ENCODE assay signal across 8 cellular contexts in genomic region chr1:205438213-205439158, GRCh38. TPM values are rescaled to one million over a fixed set of nuclear protein-coding genes. Genes with fewer than 3 reads are reported as not detected.
DNase-seq lines count a peak whose midpoint lies in the region; ATAC-seq, FAIRE-seq and TF ChIP-seq lines count a peak whose summit lies in the region.

No MANE protein-coding gene starts in this region.

- TF ChIP-seq POLR2A in A549 (IDR thresholded peaks at IDR 0.05; ENCODE audit: low read length): no peak

- FAIRE-seq in A549 (lab: Jason Lieb, UNC): no peak

- WGBS in A549 (ENCODE audit: missing lambda C conversion rate): 50% methylated on average over 13 of the region's 13 CpGs
- 48 to 56% methylated on average over 13 of the region's 13 CpGs for WGBS in lung, 2 donors

- no peak overlapping the region for H3K4me3 Mint-ChIP-seq in activated T-cell treated with anti-CD3 and anti-CD28 coated beads, Interleukin-2, amount 50 U/mL, for 72 hours

- no peaks in the 10 kb centered on the region for H3K27me3 Mint-ChIP-seq in activated T-cell treated with anti-CD3 and anti-CD28 coated beads, Interleukin-2, amount 50 U/mL, for 72 hours (ENCODE audit: low read depth)

- peaks cover 16% of the 10 kb centered on the region for H3K4me1 ChIP-seq in A549
- peaks cover 0 to 22% of the 10 kb centered on the region in 2 donors for H3K4me1 ChIP-seq in lung (ENCODE audit: control insufficient read depth in 2 of 2, insufficient read depth in 2 of 2, low read length in 2 of 2)

- no peak for TF ChIP-seq RAD21 in A549 (conservative IDR thresholded peaks at IDR 0.05 in 1 of 2, IDR thresholded peaks at IDR 0.05 in 1 of 2)

- peak; percentile 22; the same call in 2 of the 3 replicates for TF ChIP-seq CTCF in A549 (IDR thresholded peaks at IDR 0.05)
- TF ChIP-seq CTCF in lung (IDR thresholded peaks at IDR 0.05; ENCODE audit: control extremely low read depth, extremely low read depth): peak; percentile 22

- peak; percentile 71 to 90; a peak in 5 of 6 replicates for ATAC-seq in A549
- ATAC-seq in lung (ENCODE audit: insufficient read depth, low FRiP score): no peak
- ATAC-seq in activated T-cell treated with anti-CD3 and anti-CD28 coated beads, Interleukin-2, amount 50 U/mL, for 72 hours (replicated peaks in 1 of 2): no peak
- no peak for ATAC-seq in HG03378 (IDR thresholded peaks at IDR 0.05; ENCODE audit: unreplicated experiment)
- ATAC-seq in HG03442 (IDR thresholded peaks at IDR 0.05; ENCODE audit: unreplicated experiment): no peak

- no peak overlapping the region for H3K27ac Mint-ChIP-seq in activated T-cell treated with anti-CD3 and anti-CD28 coated beads, Interleukin-2, amount 50 U/mL, for 72 hours

- CTCF ChIA-PET in A549 (lab: Yijun Ruan, JAX): interaction anchor here (0.6 to 12.8 kb wide), 15 partner anchors 8 to 88 kb away, joined by 3 to 146 read pairs (median 9); partner anchors contain the start of gene BLACAT1

- H3K4me3 ChIP-seq in A549: no peak overlapping the region
- no peak overlapping the region for H3K4me3 ChIP-seq in lung

- no peaks in the 10 kb centered on the region for H3K27me3 ChIP-seq in lung (ENCODE audit: control insufficient read depth, insufficient read depth)

- H3K4me2 ChIP-seq in A549: peak overlapping the region; percentile 26; the same call in 1 of the 3 replicates

- peak; percentile 60 to 83 for DNase-seq in A549 (ENCODE audit: low read depth in 1 of 2, low spot score in 1 of 2)
- DNase-seq in GOT3 (lab: John Stamatoyannopoulos, UW): peak; percentile 20
- DNase-seq in NCI-H82 (lab: John Stamatoyannopoulos, UW): peak; percentile 87
- peak; percentile 71 for DNase-seq in dedifferentiated amniotic fluid mesenchymal stem cell (ENCODE audit: extremely low spot score)
- DNase-seq in lung (ENCODE audit: low spot score): peak; percentile 83
- DNase-seq in activated T-cell treated with anti-CD3 and anti-CD28 coated beads, Interleukin-2, amount 50 U/mL, for 72 hours: no peak

- H3K36me3 ChIP-seq in lung (ENCODE audit: control insufficient read depth in 2 of 2, insufficient read depth in 2 of 2, low read length in 2 of 2): no peaks in the 10 kb centered on the region

- POLR2A ChIA-PET in A549 (lab: Yijun Ruan, JAX): interaction anchor here (1.0 kb wide), 2 partner anchors 12 to 55 kb away, joined by 3 read pairs; no protein-coding TSS in a partner anchor

- H3K36me3 Mint-ChIP-seq in activated T-cell treated with anti-CD3 and anti-CD28 coated beads, Interleukin-2, amount 50 U/mL, for 72 hours (ENCODE audit: insufficient read depth in 2 of 2): no peaks in the 10 kb centered on the region

- no peak overlapping the region for H3K27ac ChIP-seq in A549
- no peak overlapping the region for H3K27ac ChIP-seq in lung (ENCODE audit: low read depth in 1 of 2, low read length in 1 of 2)

- H3K9me3 ChIP-seq in A549: no peaks in the 10 kb centered on the region
- H3K9me3 ChIP-seq in lung (ENCODE audit: control insufficient read depth in 2 of 2, insufficient read depth in 1 of 2, low read length in 1 of 2): no peaks in the 10 kb centered on the region

- H3K9me3 Mint-ChIP-seq in activated T-cell treated with anti-CD3 and anti-CD28 coated beads, Interleukin-2, amount 50 U/mL, for 72 hours: no peaks in the 10 kb centered on the region

- peaks cover 23% of the 10 kb centered on the region for H3K4me1 Mint-ChIP-seq in activated T-cell treated with anti-CD3 and anti-CD28 coated beads, Interleukin-2, amount 50 U/mL, for 72 hours (ENCODE audit: low read depth)

- no peak for TF ChIP-seq EP300 in A549 (IDR thresholded peaks at IDR 0.05)

TF ChIP-seq in A549, 52 proteins besides CTCF, POLR2A, EP300 and RAD21:
- no peak for TF ChIP-seq CBX8 (IDR thresholded peaks at IDR 0.05)
- TF ChIP-seq ZFP36 (IDR thresholded peaks at IDR 0.05; ENCODE audit: borderline replicate concordance, partially characterized antibody): no peak

RNA-seq across cellular contexts. Expression of gene LEMD1, which starts 16.6 kb away (rescaled TPM):
- polyA plus RNA-seq in A549 (2011; rRNA removed) (0.14 and 0.36 TPM in 2 replicates), A549 (2017; fragmentation: RNase III; extraction: RNeasy Plus Mini Kit Qiagen cat#74134 plus additional on column Dnase treatment) (0.18 to 0.26 TPM in 2 of 3 replicates, not detected in the other), lung (1 to 10 TPM in 1 of 2 donors, under 1 TPM in 1; 0.72 to 1.2 TPM)
- polyA plus RNA-seq in A549 (2012; cell fraction: cytosol; rRNA removed): not detected in 2 replicates
- not detected in 2 replicates for polyA plus RNA-seq in A549 (2012; cell fraction: nucleus; rRNA removed)
- polyA minus RNA-seq in A549 (2011; rRNA and poly(A)+ RNA removed): not detected in 2 replicates
- total RNA-seq in lung: 1 to 10 TPM; 1.0 to 1.5 TPM
- total RNA-seq in activated T-cell treated with anti-CD3 and anti-CD28 coated beads, Interleukin-2, amount 50 U/mL, for 72 hours: 1 to 10 TPM in 1 of 2 donors, not detected in 1; 3.1 TPM

RNA-seq across cellular contexts. Expression of gene BLACAT1, which starts 17.4 kb away (rescaled TPM):
- polyA plus RNA-seq in A549 (2011; rRNA removed): 0.09 and 0.16 TPM in 2 replicates
- 0.01 TPM in 1 of 2 replicates, not detected in the other for polyA plus RNA-seq in A549 (2012; cell fraction: cytosol; rRNA removed)
- polyA plus RNA-seq in A549 (2012; cell fraction: nucleus; rRNA removed): not detected in 2 replicates
- polyA plus RNA-seq in A549 (2017; fragmentation: RNase III; extraction: RNeasy Plus Mini Kit Qiagen cat#74134 plus additional on column Dnase treatment): 0.04 TPM in 1 of 3 replicates, not detected in the others
- 0.34 and 0.66 TPM in 2 replicates for polyA minus RNA-seq in A549 (2011; rRNA and poly(A)+ RNA removed)
- total RNA-seq in lung: under 1 TPM; 0.55 to 0.74 TPM
- polyA plus RNA-seq in lung: under 1 TPM; 0.35 to 0.61 TPM
- total RNA-seq in activated T-cell treated with anti-CD3 and anti-CD28 coated beads, Interleukin-2, amount 50 U/mL, for 72 hours: under 1 TPM; 0.34 to 0.97 TPM

Comparison
In these comparisons a context has a peak if more than half of its experiments do, and no peak if none do; other contexts are left out.
1. ATAC-seq: peak in A549 (2 of 2); none in lung (single experiment), activated T-cell treated with anti-CD3 and anti-CD28 coated beads, Interleukin-2, amount 50 U/mL, for 72 hours (0 of 2), HG03378 (single experiment) and HG03442 (single experiment).
2. DNase-seq: peak in A549 (2 of 2), GOT3 (single experiment), NCI-H82 (single experiment), dedifferentiated amniotic fluid mesenchymal stem cell (single experiment) and lung (single experiment); none in activated T-cell treated with anti-CD3 and anti-CD28 coated beads, Interleukin-2, amount 50 U/mL, for 72 hours (0 of 2).